ENCODE assay signal across 28 cellular contexts in the genomic region with DNA sequence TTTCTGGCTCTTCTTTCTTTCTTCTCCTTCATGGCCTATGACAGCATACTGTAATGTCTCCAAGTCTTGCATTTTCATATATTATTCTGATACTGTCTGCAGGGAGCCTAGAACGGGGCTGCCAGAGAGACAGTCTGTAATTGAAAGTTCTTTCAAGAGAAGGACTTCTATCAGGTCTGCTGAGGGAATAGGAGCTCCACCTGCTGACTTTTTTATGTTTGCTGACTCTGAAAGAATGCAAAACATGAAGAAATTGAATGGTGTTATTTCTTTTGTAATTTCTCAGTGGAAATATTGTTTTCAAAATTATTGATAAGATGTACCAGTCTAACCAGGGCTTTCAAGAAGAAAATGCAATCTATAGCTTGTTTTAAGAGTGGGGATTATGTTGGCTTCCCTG.
DNase-seq lines count a peak whose midpoint lies in the region; ATAC-seq and TF ChIP-seq lines count a peak whose summit lies in the region.
"Had no signal": no experiment of that assay in that cellular context is flagged by ENCODE, and none has a peak within 500 bp of the region (broad histone marks: within the 10 kb centered on the region; RNA-seq: fewer than 3 reads in every experiment).

No MANE protein-coding gene starts in this region.

- POLR2A ChIA-PET in activated CD8-positive, alpha-beta T cell treated with anti-CD3 and anti-CD28 coated beads, Interleukin-2, amount 10 ng/mL, durations not matched to agents 7 days and 5 days (lab: Charles Lee) = no interaction called here

- no peak overlapping the region for H3K9ac ChIP-seq in Loucy (ENCODE audit: low read depth, low read length, poor library complexity, severe bottlenecking)
- H3K9ac ChIP-seq: GM23248 had no signal

- H3K4me1 ChIP-seq in Loucy (ENCODE audit: insufficient read depth, low read length, poor library complexity, severe bottlenecking) = peaks cover 44% of the 10 kb centered on the region
- H3K4me1 ChIP-seq: ascending aorta, pancreas, uterus had no signal

- H3K27me3 Mint-ChIP-seq in activated CD8-positive, alpha-beta T cell treated with anti-CD3 and anti-CD28 coated beads, Interleukin-2, amount 10 ng/mL, durations not matched to agents 7 days and 5 days (ENCODE audit: low read depth) = no peaks in the 10 kb centered on the region
- H3K27me3 Mint-ChIP-seq: activated CD4-positive, alpha-beta memory T cell treated with anti-CD3 and anti-CD28 coated beads for 36 hours; activated naive CD4-positive, alpha-beta T cell treated with anti-CD3 and anti-CD28 coated beads, Interleukin-2, amount 10 ng/mL, durations not matched to agents 7 days and 5 days had no signal

- no peaks in the 10 kb centered on the region for H3K9me3 Mint-ChIP-seq in activated CD8-positive, alpha-beta T cell treated with anti-CD3 and anti-CD28 coated beads, Interleukin-2, amount 10 ng/mL, durations not matched to agents 7 days and 5 days (ENCODE audit: insufficient read depth)
- H3K9me3 Mint-ChIP-seq: activated CD4-positive, alpha-beta memory T cell treated with anti-CD3 and anti-CD28 coated beads for 36 hours; activated naive CD4-positive, alpha-beta T cell treated with anti-CD3 and anti-CD28 coated beads, Interleukin-2, amount 10 ng/mL, durations not matched to agents 7 days and 5 days; activated T-cell treated with anti-CD3 and anti-CD28 coated beads, Interleukin-2, amount 50 U/mL, for 4 hours; endodermal cell; mesothelial cell of epicardium; natural killer cell; WTC11 had no signal

- H3K27me3 ChIP-seq in Loucy (ENCODE audit: insufficient read depth, low read length, poor library complexity, severe bottlenecking) = no peaks in the 10 kb centered on the region
- H3K27me3 ChIP-seq: ascending aorta, pancreas, uterus had no signal

- CTCF ChIA-PET in activated CD8-positive, alpha-beta T cell treated with anti-CD3 and anti-CD28 coated beads, Interleukin-2, amount 10 ng/mL, durations not matched to agents 7 days and 5 days (lab: Charles Lee) = interaction anchor here (1.0 kb wide), 1 partner anchor 407 kb away, joined by 3 read pairs; no protein-coding TSS in a partner anchor

- no peaks in the 10 kb centered on the region for H3K9me3 ChIP-seq in Loucy (ENCODE audit: insufficient read depth, low read depth, low read length)
- H3K9me3 ChIP-seq: ascending aorta, pancreas, uterus had no signal

- TF ChIP-seq CTCF in Loucy (conservative IDR thresholded peaks at IDR 0.05; ENCODE audit: low read length) = peak; percentile 49
- TF ChIP-seq CTCF in VCaP (conservative IDR thresholded peaks at IDR 0.05) = peak; percentile 52

- no peaks in the 10 kb centered on the region for H3K79me2 ChIP-seq in Loucy (ENCODE audit: insufficient read depth, low read length)

- no peak overlapping the region for H3K4me3 Mint-ChIP-seq in activated CD8-positive, alpha-beta T cell treated with anti-CD3 and anti-CD28 coated beads, Interleukin-2, amount 10 ng/mL, durations not matched to agents 7 days and 5 days
- H3K4me3 Mint-ChIP-seq: activated CD4-positive, alpha-beta memory T cell treated with anti-CD3 and anti-CD28 coated beads for 36 hours; activated naive CD4-positive, alpha-beta T cell treated with anti-CD3 and anti-CD28 coated beads, Interleukin-2, amount 10 ng/mL, durations not matched to agents 7 days and 5 days; activated T-cell treated with anti-CD3 and anti-CD28 coated beads, Interleukin-2, amount 50 U/mL, for 4 hours; endodermal cell; mesothelial cell of epicardium; natural killer cell; WTC11 had no signal

- no peaks in the 10 kb centered on the region for H3K9me2 ChIP-seq in Loucy (replicated peaks; ENCODE audit: low read depth, low read length)

- no peak for ATAC-seq in activated CD8-positive, alpha-beta T cell treated with anti-CD3 and anti-CD28 coated beads, Interleukin-2, amount 10 ng/mL, durations not matched to agents 7 days and 5 days
- ATAC-seq: activated T-cell treated with anti-CD3 and anti-CD28 coated beads, Interleukin-2, amount 50 U/mL, for 4 hours; left lobe of liver; natural killer cell; pancreas; PC-3; WTC11 had no signal

- peaks cover 3% of the 10 kb centered on the region for H3K4me1 Mint-ChIP-seq in activated CD8-positive, alpha-beta T cell treated with anti-CD3 and anti-CD28 coated beads, Interleukin-2, amount 10 ng/mL, durations not matched to agents 7 days and 5 days (ENCODE audit: low read depth)
- H3K4me1 Mint-ChIP-seq: activated naive CD4-positive, alpha-beta T cell treated with anti-CD3 and anti-CD28 coated beads, Interleukin-2, amount 10 ng/mL, durations not matched to agents 7 days and 5 days; endodermal cell; natural killer cell had no signal

- H3K4me3 ChIP-seq in Loucy (ENCODE audit: low read length, poor library complexity, severe bottlenecking) = no peak overlapping the region
- H3K4me3 ChIP-seq: ascending aorta, GM23248, pancreas, uterus had no signal

- H3K36me3 Mint-ChIP-seq in activated CD8-positive, alpha-beta T cell treated with anti-CD3 and anti-CD28 coated beads, Interleukin-2, amount 10 ng/mL, durations not matched to agents 7 days and 5 days (ENCODE audit: low read depth) = no peaks in the 10 kb centered on the region
- H3K36me3 Mint-ChIP-seq: activated CD4-positive, alpha-beta memory T cell treated with anti-CD3 and anti-CD28 coated beads for 36 hours; activated naive CD4-positive, alpha-beta T cell treated with anti-CD3 and anti-CD28 coated beads, Interleukin-2, amount 10 ng/mL, durations not matched to agents 7 days and 5 days; mesothelial cell of epicardium; natural killer cell; WTC11 had no signal

- no peak overlapping the region for H3K27ac Mint-ChIP-seq in activated CD8-positive, alpha-beta T cell treated with anti-CD3 and anti-CD28 coated beads, Interleukin-2, amount 10 ng/mL, durations not matched to agents 7 days and 5 days
- H3K27ac Mint-ChIP-seq: activated CD4-positive, alpha-beta memory T cell treated with anti-CD3 and anti-CD28 coated beads for 36 hours; activated naive CD4-positive, alpha-beta T cell treated with anti-CD3 and anti-CD28 coated beads, Interleukin-2, amount 10 ng/mL, durations not matched to agents 7 days and 5 days; endodermal cell; mesothelial cell of epicardium; natural killer cell; WTC11 had no signal

- no peaks in the 10 kb centered on the region for H4K20me1 ChIP-seq in Loucy (ENCODE audit: insufficient read depth, low read length, poor library complexity, severe bottlenecking)

- H3K27ac ChIP-seq in VCaP = no peak overlapping the region
- H3K27ac ChIP-seq: ascending aorta, GM23248, HL-60, pancreas, uterus had no signal

- H3F3A ChIP-seq in Loucy (ENCODE audit: low read depth) = peaks cover 12% of the 10 kb centered on the region; the same call in 1 of the 2 replicates

- no peak overlapping the region for H3K4me2 ChIP-seq in Loucy (ENCODE audit: low read depth, low read length, poor library complexity, severe bottlenecking)

- H2AFZ ChIP-seq in Loucy (ENCODE audit: low read length) = no peak overlapping the region
- H2AFZ ChIP-seq: GM23248 had no signal

- no peaks in the 10 kb centered on the region for H3K36me3 ChIP-seq in Loucy (ENCODE audit: insufficient read depth, low read length)
- H3K36me3 ChIP-seq: ascending aorta, pancreas, uterus had no signal

- peak; percentile 0 for DNase-seq in NCI-H82 (lab: John Stamatoyannopoulos, UW)
- DNase-seq in NCI-H82 treated with DMSO at 0.1 percent for 48 hours (lab: John Stamatoyannopoulos, UW; ENCODE audit: unreplicated experiment) = no peak
- peak; percentile 25 for DNase-seq in medulla oblongata (ENCODE audit: extremely low spot score)
- DNase-seq in kidney glomerular epithelial cell (lab: John Stamatoyannopoulos, UW) = no peak
- DNase-seq in activated CD8-positive, alpha-beta T cell treated with anti-CD3 and anti-CD28 coated beads, Interleukin-2, amount 10 ng/mL, durations not matched to agents 7 days and 5 days = no peak
- no peak for DNase-seq in NCI-H1930 (lab: John Stamatoyannopoulos, UW)
- DNase-seq: activated CD4-positive, alpha-beta memory T cell treated with anti-CD3 and anti-CD28 coated beads for 36 hours; activated naive CD4-positive, alpha-beta T cell treated with anti-CD3 and anti-CD28 coated beads, Interleukin-2, amount 10 ng/mL, durations not matched to agents 7 days and 5 days; activated T-cell treated with anti-CD3 and anti-CD28 coated beads, Interleukin-2, amount 50 U/mL, for 4 hours; endodermal cell; glutamatergic neuron; GM23248; IMR-90; natural killer cell; NCI-H1105; NCI-H2107; NCI-H510A treated with DMSO at 0.1 percent for 48 hours; pancreas; PC-3; SIG-M5; uterus had no signal

Comparison
In these comparisons a context has a peak if more than half of its experiments do, and no peak if none do; other contexts are left out.
1. DNase-seq: peak in NCI-H82 (single experiment) and medulla oblongata (single experiment); none in NCI-H82 treated with DMSO at 0.1 percent for 48 hours (single experiment), kidney glomerular epithelial cell (single experiment), activated CD8-positive, alpha-beta T cell treated with anti-CD3 and anti-CD28 coated beads, Interleukin-2, amount 10 ng/mL, durations not matched to agents 7 days and 5 days (single experiment) and NCI-H1930 (0 of 2).